In the genomic region with DNA sequence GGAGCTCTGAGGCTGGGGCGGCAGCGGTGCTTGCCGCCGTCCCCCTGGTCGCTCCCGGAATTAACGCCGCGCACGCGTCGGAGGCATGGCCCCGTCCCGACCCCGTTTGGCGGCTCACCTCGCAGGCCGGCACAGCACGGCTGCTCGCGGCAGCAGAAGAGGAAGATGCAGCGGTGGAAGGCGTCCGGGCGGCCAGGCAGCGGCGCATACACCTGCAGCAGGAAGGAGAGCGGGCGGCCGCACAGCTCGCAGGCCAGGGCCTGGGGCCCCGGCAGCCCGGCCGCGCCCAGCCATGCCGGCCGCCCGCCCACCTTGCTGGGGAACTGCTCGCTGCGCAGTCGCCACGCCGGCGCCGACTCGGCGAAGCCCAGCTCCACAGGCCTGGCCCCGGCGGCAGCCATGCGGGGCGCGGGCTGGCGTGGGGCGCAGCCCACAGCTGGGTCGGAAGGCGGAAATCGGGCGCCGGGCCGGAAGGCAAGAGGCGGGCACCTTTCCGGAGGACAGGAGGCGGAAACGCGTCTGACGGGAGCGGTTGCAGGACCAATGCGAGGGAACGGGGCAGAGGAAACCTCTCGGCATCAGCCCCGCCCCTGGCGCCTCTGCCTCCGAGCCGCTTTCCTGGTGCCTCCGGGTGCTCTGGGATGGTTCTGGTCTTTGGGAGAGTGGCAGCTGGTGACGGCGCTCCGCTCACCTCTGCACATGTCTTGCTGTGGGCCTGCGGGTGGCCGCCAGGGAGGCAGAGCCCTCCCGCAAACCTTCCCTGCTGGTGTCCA, we compare ENCODE assay signal across 8 cellular contexts. TPM values are rescaled to one million over a fixed set of nuclear protein-coding genes. Genes with fewer than 3 reads are reported as not detected.
A peak's percentile ranks its signal among the peaks of the same experiment; 100 is the strongest.
DNase-seq lines count a peak whose midpoint lies in the region; ATAC-seq and TF ChIP-seq lines count a peak whose summit lies in the region.

A gene with protein sequence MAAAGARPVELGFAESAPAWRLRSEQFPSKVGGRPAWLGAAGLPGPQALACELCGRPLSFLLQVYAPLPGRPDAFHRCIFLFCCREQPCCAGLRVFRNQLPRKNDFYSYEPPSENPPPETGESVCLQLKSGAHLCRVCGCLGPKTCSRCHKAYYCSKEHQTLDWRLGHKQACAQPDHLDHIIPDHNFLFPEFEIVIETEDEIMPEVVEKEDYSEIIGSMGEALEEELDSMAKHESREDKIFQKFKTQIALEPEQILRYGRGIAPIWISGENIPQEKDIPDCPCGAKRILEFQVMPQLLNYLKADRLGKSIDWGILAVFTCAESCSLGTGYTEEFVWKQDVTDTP (minus strand): TSS at position 457 of the 773 bp plus-strand sequence. CDS start 56 bp downstream, at position 401.

- in situ Hi-C loops in Panc1 (cut with HindIII; ENCODE audit: low pct_unique_long_range_greater_than_20kb, low sequenced_read_pairs): no loop called here

- H3K27me3 ChIP-seq in KMS-11 (ENCODE audit: insufficient read depth, low read depth) (no peaks in the 10 kb centered on the region), Panc1 (ENCODE audit: control insufficient read depth, insufficient read depth, low read length) (no peaks in the 10 kb centered on the region), esophagus muscularis mucosa (no peaks in the 10 kb centered on the region)

- peak within 1 kb of the TSS; percentile 90 for H2AFZ ChIP-seq in KMS-11 (ENCODE audit: low read depth)

- BruUV-seq in Panc1 (replicated peaks; lab: Mats Ljungman, UMichigan): no TSS peak

- H4K20me1 ChIP-seq in KMS-11 (ENCODE audit: insufficient read depth): no peaks in the 10 kb centered on the region

- H3K9me3 ChIP-seq in Panc1 (ENCODE audit: control insufficient read depth, insufficient read depth, low read depth, low read length) (no peaks in the 10 kb centered on the region), esophagus muscularis mucosa (no peaks in the 10 kb centered on the region)

- H3K79me2 ChIP-seq in KMS-11 (ENCODE audit: insufficient read depth, low read depth): peaks cover 15% of the 10 kb centered on the region; the same call in 1 of the 2 replicates

- H3K4me3 ChIP-seq in KMS-11 (IDR thresholded peaks at IDR 0.05; ENCODE audit: insufficient read depth, low read depth, low read length) (no peak within 1 kb of the TSS), Panc1 (ENCODE audit: low read depth in 2 of 2, low read length in 2 of 2) (peak within 1 kb of the TSS; percentile 91 to 94), esophagus muscularis mucosa (peak within 1 kb of the TSS; percentile 80 to 99 (median 93))

- DNase-seq in DMS53 treated with DMSO at 0.1 percent for 48 hours (lab: John Stamatoyannopoulos, UW; ENCODE audit: unreplicated experiment) (peak; percentile 74), Panc1 (ENCODE audit: low read depth, low spot score) (peak; percentile 61), esophagus muscularis mucosa (ENCODE audit: extremely low spot score) (peak; percentile 96), myocyte (ENCODE audit: low read depth) (peak; percentile 94)
- peak; percentile 90 to 94 for DNase-seq in activated T-cell treated with anti-CD3 and anti-CD28 coated beads, Interleukin-2, amount 50 U/mL, for 48 hours
- peak; percentile 86 to 93 for DNase-seq in stimulated activated CD8-positive, alpha-beta memory T cell treated with anti-CD3 and anti-CD28 coated beads, Interleukin-7, amount 100 ng/mL, for 48 hours (ENCODE audit: extremely low read depth in 1 of 2, low read depth in 1 of 2)

- ATAC-seq in GM21737 (IDR thresholded peaks at IDR 0.05; ENCODE audit: unreplicated experiment) (peak; percentile 98), Panc1 (peak; percentile 99)

- WGBS in esophagus muscularis mucosa: 0% methylated on average over 14 of the region's 81 CpGs

- peak within 1 kb of the TSS; percentile 84 for H3K9ac ChIP-seq in KMS-11

- no peak for TF ChIP-seq POLR2A in esophagus muscularis mucosa (IDR thresholded peaks at IDR 0.05; ENCODE audit: low read depth)

- H3K27ac ChIP-seq in KMS-11: peak within 1 kb of the TSS; percentile 76
- H3K27ac ChIP-seq in Panc1 (ENCODE audit: low read length): peak within 1 kb of the TSS; percentile 94
- peak within 1 kb of the TSS; percentile 79 to 95 (median 88) for H3K27ac ChIP-seq in esophagus muscularis mucosa (replicated peaks in 1 of 4)

- POLR2A ChIA-PET in Panc1 (lab: Charles Lee): interaction anchor here (0.6 to 1.0 kb wide), 2 partner anchors 27 to 38 kb away, joined by 3 to 9 read pairs; no protein-coding TSS in a partner anchor

- TF ChIP-seq CTCF in KMS-11 (conservative IDR thresholded peaks at IDR 0.05; ENCODE audit: low read depth, low read length) (no peak), Panc1 (IDR thresholded peaks at IDR 0.05) (no peak), esophagus muscularis mucosa (IDR thresholded peaks at IDR 0.05) (no peak)

- intact Hi-C loops in Panc1 (cut with micrococcal nuclease; ENCODE audit: unreplicated experiment) (no loop called here), esophagus muscularis mucosa (cut with DNase I) (loop anchor here (2.0 kb wide), 1 partner anchor 30 kb away; a partner anchor contains a TSS)

- no peak for TF ChIP-seq EP300 in esophagus muscularis mucosa (IDR thresholded peaks at IDR 0.05)

- H3K36me3 ChIP-seq in KMS-11 (ENCODE audit: insufficient read depth) (no peaks in the 10 kb centered on the region; the same call in 1 of the 2 replicates), Panc1 (ENCODE audit: control insufficient read depth, insufficient read depth, low read length) (peaks cover 30% of the 10 kb centered on the region), esophagus muscularis mucosa (peaks cover 18 to 39% (median 32%) of the 10 kb centered on the region in 4 donors)

- peak within 1 kb of the TSS; percentile 66 for H3K4me2 ChIP-seq in KMS-11

- CTCF ChIA-PET in Panc1 (lab: Charles Lee): no interaction called here

- peaks cover 13% of the 10 kb centered on the region for H3K4me1 ChIP-seq in KMS-11 (ENCODE audit: low read depth, poor library complexity, severe bottlenecking)
- H3K4me1 ChIP-seq in Panc1 (ENCODE audit: control insufficient read depth, insufficient read depth, low read length): peaks cover 14% of the 10 kb centered on the region
- H3K4me1 ChIP-seq in esophagus muscularis mucosa: peaks cover 14 to 22% (median 19%) of the 10 kb centered on the region in 4 donors

RNA-seq across cellular contexts. Expression of the gene that starts here (rescaled TPM):
- 121 TPM for total RNA-seq in Panc1 (2021; ENCODE audit: unreplicated experiment)
- polyA plus RNA-seq in Panc1 (2012; ENCODE audit: insufficient read length): 88.0 TPM
- 10 to 100 TPM; 46.7 to 56.0 (median 53.2) TPM for total RNA-seq in esophagus muscularis mucosa
- 88.7 and 119 TPM in 2 replicates for total RNA-seq in myocyte
- 68.9 TPM for polyA plus RNA-seq in myocyte (2012)
